Comparison of ENCODE assay signal across 30 cellular contexts in the genomic region with DNA sequence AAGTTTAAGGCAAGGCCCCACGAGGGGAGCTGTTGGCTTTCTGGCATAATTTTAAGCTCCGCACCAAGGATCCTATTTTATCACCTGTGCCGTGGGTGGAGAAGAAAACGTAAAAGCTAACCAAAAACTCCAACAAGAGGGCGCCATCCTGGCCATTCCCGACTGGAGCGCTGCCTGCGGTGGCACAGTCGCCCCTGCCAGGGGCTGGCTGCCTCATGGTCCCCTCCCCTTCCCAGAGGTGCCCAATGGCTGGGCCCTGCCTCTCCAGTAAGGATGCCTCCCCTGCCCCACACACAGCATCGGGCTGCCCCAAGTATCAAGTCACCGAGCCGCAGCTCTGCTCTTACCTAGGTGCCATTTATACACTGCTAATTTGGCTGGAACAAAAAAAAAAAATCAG.
"Had no signal": no experiment of that assay in that cellular context is flagged by ENCODE, and none has a peak within 500 bp of the region (broad histone marks: within the 10 kb centered on the region; RNA-seq: fewer than 3 reads in every experiment).

No MANE protein-coding gene starts in this region.

- H3K27ac ChIP-seq: brain microvascular endothelial cell, coronary artery, WERI-Rb-1 had no signal

- H3K4me3 ChIP-seq: coronary artery, dorsolateral prefrontal cortex, heart left ventricle had no signal

- H3K36me3 ChIP-seq: WERI-Rb-1 had no signal

- ATAC-seq: activated CD4-positive, CD25-positive, alpha-beta regulatory T cell treated with anti-CD3 and anti-CD28 coated beads, Interleukin-2, amount 50 U/mL, for 24 hours; activated CD8-positive, alpha-beta T cell treated with anti-CD3 and anti-CD28 coated beads, Interleukin-2, amount 10 ng/mL, durations not matched to agents 7 days and 5 days; activated T-cell treated with anti-CD3 and anti-CD28 coated beads, Interleukin-2, amount 50 U/mL, for 4 hours; activated T-helper 17 cell treated with anti-CD3 and anti-CD28 coated beads, Interleukin-2, amount 50 U/mL, for 72 hours; esophagus mucosa; heart left ventricle; T-helper 17 cell had no signal

- FAIRE-seq: astrocyte, bronchial epithelial cell, frontal cortex had no signal

- H3K27me3 ChIP-seq: brain microvascular endothelial cell, dorsolateral prefrontal cortex, heart left ventricle had no signal

- DNase-seq: activated B cell treated with CpG ODN at 0.5 μM for 24 hours; activated CD4-positive, alpha-beta memory T cell treated with anti-CD3 and anti-CD28 coated beads for 36 hours; activated CD4-positive, alpha-beta T cell treated with anti-CD3 and anti-CD28 coated beads, Interleukin-2, amount 10 ng/mL, durations not matched to agents 24 days and 14 days; activated CD8-positive, alpha-beta memory T cell treated with anti-CD3 and anti-CD28 coated beads, Interleukin-2, amount 50 U/mL, for 48 hours; activated CD8-positive, alpha-beta T cell treated with anti-CD3 and anti-CD28 coated beads, Interleukin-2, amount 10 ng/mL, durations not matched to agents 7 days and 5 days; activated effector memory CD4-positive, alpha-beta T cell treated with Interleukin-2 at 50 U/mL for 16 hours; activated gamma-delta T cell treated with Interleukin-2 at 50 U/mL for 16 hours; activated naive CD4-positive, alpha-beta T cell treated with anti-CD3 and anti-CD28 coated beads, Interleukin-2, amount 50 U/mL, for 16 hours; activated naive CD4-positive, alpha-beta T cell treated with Interleukin-2 at 50 U/mL for 16 hours; activated T-cell treated with anti-CD3 and anti-CD28 coated beads for 4 hours; activated T-cell treated with anti-CD3 and anti-CD28 coated beads, Interleukin-2, amount 50 U/mL, for 4 hours; amniotic stem cell; anterior cingulate cortex; brain microvascular endothelial cell; dorsolateral prefrontal cortex; effector memory CD4-positive, alpha-beta T cell; endodermal cell; foreskin fibroblast; heart left ventricle; T-helper 1 cell; T-helper 17 cell; T1000; WERI-Rb-1 had no signal

- H3K9me3 ChIP-seq: heart left ventricle had no signal
